In the genomic region with DNA sequence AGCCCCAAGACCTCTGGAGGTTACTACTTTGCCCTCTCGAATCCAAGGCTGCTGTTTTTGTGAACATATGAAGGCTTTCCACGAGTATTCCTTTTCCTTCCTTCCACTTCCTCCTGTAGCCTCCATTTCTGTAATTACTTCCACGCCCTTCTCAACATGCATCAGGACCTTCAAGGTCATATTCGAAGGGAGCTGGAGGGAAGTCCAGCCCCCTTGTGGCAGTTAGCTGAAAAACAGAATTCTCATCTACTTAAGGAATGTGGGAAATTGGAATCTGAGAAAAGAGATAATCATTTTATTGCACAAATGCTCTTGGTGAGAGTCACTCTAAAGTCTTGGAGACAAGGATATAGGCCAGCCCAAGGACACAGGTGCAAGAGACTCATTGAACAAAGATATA, we compare ENCODE assay signal across 16 cellular contexts.
DNase-seq lines count a peak whose midpoint lies in the region; ATAC-seq and TF ChIP-seq lines count a peak whose summit lies in the region.
"Had no signal": no experiment of that assay in that cellular context is flagged by ENCODE, and none has a peak within 500 bp of the region (broad histone marks: within the 10 kb centered on the region; RNA-seq: fewer than 3 reads in every experiment).

No MANE protein-coding gene starts in this region.

- ATAC-seq in GM23338 (no peak), Panc1 (no peak)
- ATAC-seq in stimulated activated naive CD8-positive, alpha-beta T cell treated with anti-CD3 and anti-CD28 coated beads, Interleukin-15, amount 100 ng/mL, for 72 hours = no peak
- ATAC-seq: T-cell had no signal

- DNase-seq in BJ (ENCODE audit: low read depth) (no peak), GM23338 (ENCODE audit: low spot score) (peak; percentile 31), Panc1 (ENCODE audit: low read depth, low spot score) (no peak), iris pigment epithelial cell (ENCODE audit: low read depth) (peak; percentile 1), mucosa of gallbladder (ENCODE audit: low spot score) (no peak), COLO829 (ENCODE audit: low spot score) (no peak), SIG-M5 (lab: John Stamatoyannopoulos, UW) (no peak)
- DNase-seq in stimulated activated naive CD8-positive, alpha-beta T cell treated with anti-CD3 and anti-CD28 coated beads, Interleukin-15, amount 100 ng/mL, for 72 hours = no peak
- DNase-seq: amygdala, cerebellar nuclear complex, NCI-H1417 treated with DMSO at 0.1 percent for 48 hours, NCI-H446 treated with DMSO at 0.1 percent for 48 hours, T-cell had no signal

- H3K27ac ChIP-seq in GM23338 (ENCODE audit: low read depth) (no peak overlapping the region), Panc1 (ENCODE audit: low read length) (no peak overlapping the region)
- H3K27ac ChIP-seq: BLaER1, right atrium auricular region, suprapubic skin had no signal

- H3K27ac Mint-ChIP-seq in GM23338 = no peak overlapping the region
- H3K27ac Mint-ChIP-seq in stimulated activated naive CD8-positive, alpha-beta T cell treated with anti-CD3 and anti-CD28 coated beads, Interleukin-15, amount 100 ng/mL, for 72 hours = peak overlapping the region in 1 of 2 donors; percentile 61
- H3K27ac Mint-ChIP-seq: T-cell had no signal

- no peaks in the 10 kb centered on the region for H3K9me3 ChIP-seq in Panc1 (ENCODE audit: control insufficient read depth, insufficient read depth, low read depth, low read length)
- H3K9me3 ChIP-seq: BLaER1, right atrium auricular region, suprapubic skin had no signal

- no peaks in the 10 kb centered on the region for H3K36me3 ChIP-seq in BJ (ENCODE audit: control insufficient read depth, insufficient read depth, low read length)
- H3K36me3 ChIP-seq in GM23338 (ENCODE audit: insufficient read depth) = no peaks in the 10 kb centered on the region
- H3K36me3 ChIP-seq in Panc1 (ENCODE audit: control insufficient read depth, insufficient read depth, low read length) = no peaks in the 10 kb centered on the region
- H3K36me3 ChIP-seq: BLaER1, right atrium auricular region, suprapubic skin had no signal

- H3K36me3 Mint-ChIP-seq in GM23338 (ENCODE audit: low read depth) = 0 out of 3 replicates have a peak, but pooled peaks cover 3% of the 10 kb centered on the region
- H3K36me3 Mint-ChIP-seq: T-cell had no signal

- CTCF ChIA-PET in BJ (lab: Yijun Ruan, JAX) (no interaction called here), Panc1 (lab: Charles Lee) (interaction anchor here (0.7 kb wide), 1 partner anchor 68 kb away, joined by 8 read pairs; no protein-coding TSS in a partner anchor)

- no peaks in the 10 kb centered on the region for H3K27me3 ChIP-seq in BJ (ENCODE audit: control insufficient read depth, insufficient read depth, low read length)
- no peaks in the 10 kb centered on the region for H3K27me3 ChIP-seq in GM23338 (ENCODE audit: insufficient read depth)
- H3K27me3 ChIP-seq in Panc1 (ENCODE audit: control insufficient read depth, insufficient read depth, low read length) = no peaks in the 10 kb centered on the region
- H3K27me3 ChIP-seq: BLaER1, right atrium auricular region, suprapubic skin had no signal

- H3K27me3 Mint-ChIP-seq in GM23338 (ENCODE audit: insufficient read depth, low read depth, poor library complexity) = peaks cover 1% of the 10 kb centered on the region
- H3K27me3 Mint-ChIP-seq in stimulated activated naive CD8-positive, alpha-beta T cell treated with anti-CD3 and anti-CD28 coated beads, Interleukin-15, amount 100 ng/mL, for 72 hours = no peaks in the 10 kb centered on the region
- H3K27me3 Mint-ChIP-seq: T-cell had no signal

- TF ChIP-seq CTCF in BJ (IDR thresholded peaks at IDR 0.05; ENCODE audit: insufficient read depth, low read depth, low read length) (0 out of 2 replicates have a peak, but pooled peaks have one; percentile 6), GM23338 (conservative IDR thresholded peaks at IDR 0.05; ENCODE audit: low read depth in 2 of 2) (peak; percentile 44 to 46), Panc1 (IDR thresholded peaks at IDR 0.05) (peak; percentile 21)

- no peaks in the 10 kb centered on the region for H3F3A ChIP-seq in GM23338 (replicated peaks; ENCODE audit: low read depth)

- POLR2A ChIA-PET in BJ (lab: Charles Lee) (no interaction called here), Panc1 (lab: Charles Lee) (no interaction called here)

- peaks cover 11% of the 10 kb centered on the region for H3K4me1 Mint-ChIP-seq in GM23338
- no peaks in the 10 kb centered on the region for H3K4me1 Mint-ChIP-seq in stimulated activated naive CD8-positive, alpha-beta T cell treated with anti-CD3 and anti-CD28 coated beads, Interleukin-15, amount 100 ng/mL, for 72 hours
- H3K4me1 Mint-ChIP-seq: T-cell had no signal

- no peak overlapping the region for H3K4me2 ChIP-seq in GM23338
- H3K4me2 ChIP-seq: BLaER1 had no signal

- no peak overlapping the region for H3K4me3 ChIP-seq in BJ (ENCODE audit: low read depth, low read length)
- no peak overlapping the region for H3K4me3 ChIP-seq in GM23338
- no peak overlapping the region for H3K4me3 ChIP-seq in Panc1 (ENCODE audit: low read depth in 2 of 2, low read length in 2 of 2)
- H3K4me3 ChIP-seq: BLaER1, right atrium auricular region, suprapubic skin had no signal

- H2AFZ ChIP-seq in GM23338 = no peak overlapping the region

- BruUV-seq in Panc1 (replicated peaks; lab: Mats Ljungman, UMichigan) = no TSS peak

- in situ Hi-C loops in Panc1 (cut with HindIII; ENCODE audit: low pct_unique_long_range_greater_than_20kb, low sequenced_read_pairs) = no loop called here

- intact Hi-C loops in Panc1 (cut with micrococcal nuclease; ENCODE audit: unreplicated experiment) = no loop called here

- H4K20me1 ChIP-seq in GM23338 (replicated peaks; ENCODE audit: insufficient read depth) = no peaks in the 10 kb centered on the region
- H4K20me1 ChIP-seq: BLaER1 had no signal

- no peaks in the 10 kb centered on the region for H3K9me3 Mint-ChIP-seq in GM23338
- peaks cover 17 to 29% of the 10 kb centered on the region in 2 donors for H3K9me3 Mint-ChIP-seq in stimulated activated naive CD8-positive, alpha-beta T cell treated with anti-CD3 and anti-CD28 coated beads, Interleukin-15, amount 100 ng/mL, for 72 hours

- H3K4me1 ChIP-seq in GM23338 (ENCODE audit: insufficient read depth) (no peaks in the 10 kb centered on the region), Panc1 (ENCODE audit: control insufficient read depth, insufficient read depth, low read length) (no peaks in the 10 kb centered on the region)
- H3K4me1 ChIP-seq: BLaER1, right atrium auricular region, suprapubic skin had no signal

- peaks cover 4% of the 10 kb centered on the region; the same call in 1 of the 2 replicates for H3K9me2 ChIP-seq in GM23338 (ENCODE audit: insufficient read depth)

- H3K4me3 Mint-ChIP-seq in GM23338 = no peak overlapping the region
- H3K4me3 Mint-ChIP-seq in stimulated activated naive CD8-positive, alpha-beta T cell treated with anti-CD3 and anti-CD28 coated beads, Interleukin-15, amount 100 ng/mL, for 72 hours = no peak overlapping the region
- H3K4me3 Mint-ChIP-seq: T-cell had no signal

- H3K79me2 ChIP-seq in GM23338 (replicated peaks; ENCODE audit: insufficient read depth) = no peaks in the 10 kb centered on the region

TF ChIP-seq in GM23338, 12 proteins besides CTCF, POLR2A, EP300 and RAD21 (continues in another document):
- TF ChIP-seq, protein P1, sequence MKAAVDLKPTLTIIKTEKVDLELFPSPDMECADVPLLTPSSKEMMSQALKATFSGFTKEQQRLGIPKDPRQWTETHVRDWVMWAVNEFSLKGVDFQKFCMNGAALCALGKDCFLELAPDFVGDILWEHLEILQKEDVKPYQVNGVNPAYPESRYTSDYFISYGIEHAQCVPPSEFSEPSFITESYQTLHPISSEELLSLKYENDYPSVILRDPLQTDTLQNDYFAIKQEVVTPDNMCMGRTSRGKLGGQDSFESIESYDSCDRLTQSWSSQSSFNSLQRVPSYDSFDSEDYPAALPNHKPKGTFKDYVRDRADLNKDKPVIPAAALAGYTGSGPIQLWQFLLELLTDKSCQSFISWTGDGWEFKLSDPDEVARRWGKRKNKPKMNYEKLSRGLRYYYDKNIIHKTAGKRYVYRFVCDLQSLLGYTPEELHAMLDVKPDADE (IDR thresholded peaks at IDR 0.05) = no peak
- no peak for TF ChIP-seq EZH2 (IDR thresholded peaks at IDR 0.05; ENCODE audit: low read depth, unreplicated experiment)

Comparison
In these comparisons a context has a peak if more than half of its experiments do, and no peak if none do; other contexts are left out.
1. DNase-seq: peak in GM23338 (single experiment) and iris pigment epithelial cell (single experiment); none in BJ (single experiment), Panc1 (single experiment), stimulated activated naive CD8-positive, alpha-beta T cell treated with anti-CD3 and anti-CD28 coated beads, Interleukin-15, amount 100 ng/mL, for 72 hours (0 of 2), mucosa of gallbladder (single experiment), COLO829 (single experiment) and SIG-M5 (single experiment).
2. Peak in every context shown above with its lines, with median percentiles within 50 percentile points of each other: CTCF ChIP-seq.